9 cellular contexts compared by ENCODE assay signal in genomic region chr9:29830815-29831214, GRCh38.
A peak's percentile ranks its signal among the peaks of the same experiment; 100 is the strongest.
DNase-seq lines count a peak whose midpoint lies in the region; ATAC-seq and TF ChIP-seq lines count a peak whose summit lies in the region.
"Had no signal": no experiment of that assay in that cellular context is flagged by ENCODE, and none has a peak within 500 bp of the region (broad histone marks: within the 10 kb centered on the region; RNA-seq: fewer than 3 reads in every experiment).

No MANE protein-coding gene starts in this region.

- H3K79me2 ChIP-seq in PC-9 (ENCODE audit: low read depth) = no peaks in the 10 kb centered on the region

- no peaks in the 10 kb centered on the region for H3K27me3 Mint-ChIP-seq in activated T-cell treated with anti-CD3 and anti-CD28 coated beads, Interleukin-2, amount 50 U/mL, for 4 hours (ENCODE audit: low read depth)
- H3K27me3 Mint-ChIP-seq: central memory CD8-positive, alpha-beta T cell had no signal

- H3K27me3 ChIP-seq in cardiac muscle cell (no peaks in the 10 kb centered on the region), PC-9 (ENCODE audit: insufficient read depth, low read depth) (no peaks in the 10 kb centered on the region)

- CTCF ChIA-PET in PC-9 (lab: Charles Lee) = interaction anchor here (0.6 kb wide), 1 partner anchor 445 kb away, joined by 4 read pairs; no protein-coding TSS in a partner anchor

- TF ChIP-seq CTCF in cardiac muscle cell (IDR thresholded peaks at IDR 0.05; ENCODE audit: low read depth, low read length) (no peak), PC-9 (conservative IDR thresholded peaks at IDR 0.05) (peak; percentile 67)

- intact Hi-C loops in left ventricle myocardium superior (cut with micrococcal nuclease) (no loop called here), PC-9 (cut with micrococcal nuclease; ENCODE audit: unreplicated experiment) (loop anchor here (2.0 kb wide), 1 partner anchor 1970 kb away; no protein-coding TSS in a partner anchor)

- no peak overlapping the region for H3K4me3 ChIP-seq in cardiac muscle cell
- H3K4me3 ChIP-seq in PC-9 = no peak overlapping the region

- H4K20me1 ChIP-seq in PC-9 (ENCODE audit: insufficient read depth) = no peaks in the 10 kb centered on the region

- no peak overlapping the region for H3K4me2 ChIP-seq in PC-9

- H3K4me1 Mint-ChIP-seq in activated T-cell treated with anti-CD3 and anti-CD28 coated beads, Interleukin-2, amount 50 U/mL, for 4 hours (ENCODE audit: low read depth) = no peaks in the 10 kb centered on the region
- H3K4me1 Mint-ChIP-seq: central memory CD8-positive, alpha-beta T cell had no signal

- DNase-seq in cardiac muscle cell (ENCODE audit: low read depth in 1 of 2, low spot score in 1 of 2) (peak; percentile 14 to 60), left ventricle myocardium superior (no peak), PC-9 (peak in 1 of 2 experiments; percentile 12), hepatic stellate cell (ENCODE audit: low spot score) (peak; percentile 12), NCI-H187 treated with DMSO at 0.1 percent for 48 hours (lab: John Stamatoyannopoulos, UW) (no peak), T-helper 2 cell (no peak)
- DNase-seq in activated T-cell treated with anti-CD3 and anti-CD28 coated beads, Interleukin-2, amount 50 U/mL, for 4 hours = no peak

- POLR2A ChIA-PET in PC-9 (lab: Charles Lee; ENCODE audit: unreplicated experiment) = no interaction called here

- H3K27ac ChIP-seq in cardiac muscle cell (no peak overlapping the region), PC-9 (no peak overlapping the region)

- H3F3A ChIP-seq in PC-9 (ENCODE audit: insufficient read depth, low read depth) = no peaks in the 10 kb centered on the region

- H3K9me3 ChIP-seq in cardiac muscle cell (ENCODE audit: low read depth) (no peaks in the 10 kb centered on the region), PC-9 (ENCODE audit: insufficient read depth, low read depth) (no peaks in the 10 kb centered on the region)

- H3K4me1 ChIP-seq in cardiac muscle cell (ENCODE audit: low read depth) = no peaks in the 10 kb centered on the region
- H3K4me1 ChIP-seq in PC-9 (replicated peaks; ENCODE audit: insufficient read depth) = no peaks in the 10 kb centered on the region

- H3K9me3 Mint-ChIP-seq in activated T-cell treated with anti-CD3 and anti-CD28 coated beads, Interleukin-2, amount 50 U/mL, for 4 hours = peaks cover 6% of the 10 kb centered on the region

- no peaks in the 10 kb centered on the region for H3K36me3 Mint-ChIP-seq in activated T-cell treated with anti-CD3 and anti-CD28 coated beads, Interleukin-2, amount 50 U/mL, for 4 hours (ENCODE audit: insufficient read depth)

- H3K4me3 Mint-ChIP-seq in activated T-cell treated with anti-CD3 and anti-CD28 coated beads, Interleukin-2, amount 50 U/mL, for 4 hours = no peak overlapping the region
- H3K4me3 Mint-ChIP-seq: central memory CD8-positive, alpha-beta T cell had no signal

- H2AFZ ChIP-seq in PC-9 = no peak overlapping the region

- no peaks in the 10 kb centered on the region for H3K9me2 ChIP-seq in PC-9 (ENCODE audit: insufficient read depth)

- H3K36me3 ChIP-seq in cardiac muscle cell (no peaks in the 10 kb centered on the region), PC-9 (ENCODE audit: low read depth) (no peaks in the 10 kb centered on the region)

- BruUV-seq in PC-9 (replicated peaks; lab: Mats Ljungman, UMichigan) = no TSS peak

- ATAC-seq in left ventricle myocardium superior (no peak), HG02885 (IDR thresholded peaks at IDR 0.05; ENCODE audit: poor library complexity, unreplicated experiment) (no peak)
- ATAC-seq in activated T-cell treated with anti-CD3 and anti-CD28 coated beads, Interleukin-2, amount 50 U/mL, for 4 hours = no peak

Comparison
In these comparisons a context has a peak if more than half of its experiments do, and no peak if none do; other contexts are left out.
1. DNase-seq: peak in cardiac muscle cell (2 of 2) and hepatic stellate cell (single experiment); none in left ventricle myocardium superior (single experiment), activated T-cell treated with anti-CD3 and anti-CD28 coated beads, Interleukin-2, amount 50 U/mL, for 4 hours (single experiment), NCI-H187 treated with DMSO at 0.1 percent for 48 hours (single experiment) and T-helper 2 cell (0 of 5).